ENCODE assay signal across 1 cellular context in genomic region chr14:32826404-32827082, GRCh38.
TF ChIP-seq lines count a peak whose summit lies in the region.

No MANE protein-coding gene starts in this region.

TF ChIP-seq in WTC11, 78 proteins besides CTCF, POLR2A, EP300 and RAD21 (continued from another document):
- TF ChIP-seq, protein P1, sequence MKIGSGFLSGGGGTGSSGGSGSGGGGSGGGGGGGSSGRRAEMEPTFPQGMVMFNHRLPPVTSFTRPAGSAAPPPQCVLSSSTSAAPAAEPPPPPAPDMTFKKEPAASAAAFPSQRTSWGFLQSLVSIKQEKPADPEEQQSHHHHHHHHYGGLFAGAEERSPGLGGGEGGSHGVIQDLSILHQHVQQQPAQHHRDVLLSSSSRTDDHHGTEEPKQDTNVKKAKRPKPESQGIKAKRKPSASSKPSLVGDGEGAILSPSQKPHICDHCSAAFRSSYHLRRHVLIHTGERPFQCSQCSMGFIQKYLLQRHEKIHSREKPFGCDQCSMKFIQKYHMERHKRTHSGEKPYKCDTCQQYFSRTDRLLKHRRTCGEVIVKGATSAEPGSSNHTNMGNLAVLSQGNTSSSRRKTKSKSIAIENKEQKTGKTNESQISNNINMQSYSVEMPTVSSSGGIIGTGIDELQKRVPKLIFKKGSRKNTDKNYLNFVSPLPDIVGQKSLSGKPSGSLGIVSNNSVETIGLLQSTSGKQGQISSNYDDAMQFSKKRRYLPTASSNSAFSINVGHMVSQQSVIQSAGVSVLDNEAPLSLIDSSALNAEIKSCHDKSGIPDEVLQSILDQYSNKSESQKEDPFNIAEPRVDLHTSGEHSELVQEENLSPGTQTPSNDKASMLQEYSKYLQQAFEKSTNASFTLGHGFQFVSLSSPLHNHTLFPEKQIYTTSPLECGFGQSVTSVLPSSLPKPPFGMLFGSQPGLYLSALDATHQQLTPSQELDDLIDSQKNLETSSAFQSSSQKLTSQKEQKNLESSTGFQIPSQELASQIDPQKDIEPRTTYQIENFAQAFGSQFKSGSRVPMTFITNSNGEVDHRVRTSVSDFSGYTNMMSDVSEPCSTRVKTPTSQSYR (CRISPR knock-in tag; IDR thresholded peaks at IDR 0.05) = no peak
- TF ChIP-seq ZNF232 (CRISPR knock-in tag; IDR thresholded peaks at IDR 0.05) (no peak), E2F5 (CRISPR knock-in tag; IDR thresholded peaks at IDR 0.05) (no peak), ATF2 (CRISPR knock-in tag; IDR thresholded peaks at IDR 0.05; ENCODE audit: borderline replicate concordance, low read depth) (no peak), ZNF671 (CRISPR knock-in tag; IDR thresholded peaks at IDR 0.05) (no peak), TEAD1 (CRISPR knock-in tag; IDR thresholded peaks at IDR 0.05) (no peak), FOXK1 (CRISPR knock-in tag; IDR thresholded peaks at IDR 0.05) (no peak)
- TF ChIP-seq, protein P2, sequence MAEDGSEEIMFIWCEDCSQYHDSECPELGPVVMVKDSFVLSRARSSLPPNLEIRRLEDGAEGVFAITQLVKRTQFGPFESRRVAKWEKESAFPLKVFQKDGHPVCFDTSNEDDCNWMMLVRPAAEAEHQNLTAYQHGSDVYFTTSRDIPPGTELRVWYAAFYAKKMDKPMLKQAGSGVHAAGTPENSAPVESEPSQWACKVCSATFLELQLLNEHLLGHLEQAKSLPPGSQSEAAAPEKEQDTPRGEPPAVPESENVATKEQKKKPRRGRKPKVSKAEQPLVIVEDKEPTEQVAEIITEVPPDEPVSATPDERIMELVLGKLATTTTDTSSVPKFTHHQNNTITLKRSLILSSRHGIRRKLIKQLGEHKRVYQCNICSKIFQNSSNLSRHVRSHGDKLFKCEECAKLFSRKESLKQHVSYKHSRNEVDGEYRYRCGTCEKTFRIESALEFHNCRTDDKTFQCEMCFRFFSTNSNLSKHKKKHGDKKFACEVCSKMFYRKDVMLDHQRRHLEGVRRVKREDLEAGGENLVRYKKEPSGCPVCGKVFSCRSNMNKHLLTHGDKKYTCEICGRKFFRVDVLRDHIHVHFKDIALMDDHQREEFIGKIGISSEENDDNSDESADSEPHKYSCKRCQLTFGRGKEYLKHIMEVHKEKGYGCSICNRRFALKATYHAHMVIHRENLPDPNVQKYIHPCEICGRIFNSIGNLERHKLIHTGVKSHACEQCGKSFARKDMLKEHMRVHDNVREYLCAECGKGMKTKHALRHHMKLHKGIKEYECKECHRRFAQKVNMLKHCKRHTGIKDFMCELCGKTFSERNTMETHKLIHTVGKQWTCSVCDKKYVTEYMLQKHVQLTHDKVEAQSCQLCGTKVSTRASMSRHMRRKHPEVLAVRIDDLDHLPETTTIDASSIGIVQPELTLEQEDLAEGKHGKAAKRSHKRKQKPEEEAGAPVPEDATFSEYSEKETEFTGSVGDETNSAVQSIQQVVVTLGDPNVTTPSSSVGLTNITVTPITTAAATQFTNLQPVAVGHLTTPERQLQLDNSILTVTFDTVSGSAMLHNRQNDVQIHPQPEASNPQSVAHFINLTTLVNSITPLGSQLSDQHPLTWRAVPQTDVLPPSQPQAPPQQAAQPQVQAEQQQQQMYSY (CRISPR knock-in tag; IDR thresholded peaks at IDR 0.05) = no peak
